In genomic region chr5:50856720-50857119, GRCh38 we compare ENCODE assay signal across 8 cellular contexts.
DNase-seq lines count a peak whose midpoint lies in the region; ATAC-seq and TF ChIP-seq lines count a peak whose summit lies in the region.

No MANE protein-coding gene starts in this region.

- ATAC-seq in GM18520 (IDR thresholded peaks at IDR 0.05; ENCODE audit: unreplicated experiment) (peak; percentile 58), GM21723 (IDR thresholded peaks at IDR 0.05; ENCODE audit: unreplicated experiment) (peak; percentile 86), HG03442 (IDR thresholded peaks at IDR 0.05; ENCODE audit: unreplicated experiment) (peak; percentile 82)

- no peak overlapping the region for H3K4me3 ChIP-seq in foreskin fibroblast (ENCODE audit: low read depth in 1 of 2, low read length in 2 of 2)

- TF ChIP-seq CTCF in foreskin fibroblast (IDR thresholded peaks at IDR 0.05; ENCODE audit: low read depth, low read length): no peak

- DNase-seq in germinal center (ENCODE audit: low spot score) (peak; percentile 34), NCI-H2196 treated with DMSO at 0.1 percent for 48 hours (lab: John Stamatoyannopoulos, UW; ENCODE audit: unreplicated experiment) (no peak), NCI-H128 (lab: John Stamatoyannopoulos, UW; ENCODE audit: unreplicated experiment) (no peak), foreskin fibroblast (no peak)
- no peak for DNase-seq in stimulated activated CD4-positive, alpha-beta T cell treated with anti-CD3 and anti-CD28 coated beads, Interleukin-4, amount 100 ng/mL, for 24 hours
